In genomic region chr13:99384468-99384867, GRCh38 we compare ENCODE assay signal across 16 cellular contexts.
DNase-seq lines count a peak whose midpoint lies in the region; ATAC-seq lines count a peak whose summit lies in the region.
"Had no signal": no experiment of that assay in that cellular context is flagged by ENCODE, and none has a peak within 500 bp of the region (broad histone marks: within the 10 kb centered on the region; RNA-seq: fewer than 3 reads in every experiment).

No MANE protein-coding gene starts in this region.

- H3K27me3 Mint-ChIP-seq in activated T-cell treated with anti-CD3 and anti-CD28 coated beads, Interleukin-2, amount 50 U/mL, for 24 hours: no peaks in the 10 kb centered on the region
- no peaks in the 10 kb centered on the region for H3K27me3 Mint-ChIP-seq in stimulated activated naive CD8-positive, alpha-beta T cell treated with anti-CD3 and anti-CD28 coated beads, Interleukin-15, amount 100 ng/mL, for 72 hours

- H3K4me1 Mint-ChIP-seq in activated T-cell treated with anti-CD3 and anti-CD28 coated beads, Interleukin-2, amount 50 U/mL, for 24 hours (ENCODE audit: low read depth): peaks cover 95% of the 10 kb centered on the region
- peaks cover 98% of the 10 kb centered on the region for H3K4me1 Mint-ChIP-seq in stimulated activated naive CD8-positive, alpha-beta T cell treated with anti-CD3 and anti-CD28 coated beads, Interleukin-15, amount 100 ng/mL, for 72 hours

- peaks cover 46% of the 10 kb centered on the region for H3K36me3 Mint-ChIP-seq in activated T-cell treated with anti-CD3 and anti-CD28 coated beads, Interleukin-2, amount 50 U/mL, for 24 hours (ENCODE audit: low read depth)
- H3K36me3 Mint-ChIP-seq: natural killer cell had no signal

- peak overlapping the region; percentile 94 for H3K27ac Mint-ChIP-seq in activated T-cell treated with anti-CD3 and anti-CD28 coated beads, Interleukin-2, amount 50 U/mL, for 24 hours
- peak overlapping the region in 1 of 2 donors; percentile 83 for H3K27ac Mint-ChIP-seq in stimulated activated naive CD8-positive, alpha-beta T cell treated with anti-CD3 and anti-CD28 coated beads, Interleukin-15, amount 100 ng/mL, for 72 hours

- peak; percentile 39 for ATAC-seq in stimulated activated naive CD8-positive, alpha-beta T cell treated with anti-CD3 and anti-CD28 coated beads, Interleukin-15, amount 100 ng/mL, for 72 hours
- ATAC-seq: left cardiac atrium, natural killer cell had no signal

- peak overlapping the region; percentile 3 for H3K4me3 Mint-ChIP-seq in activated T-cell treated with anti-CD3 and anti-CD28 coated beads, Interleukin-2, amount 50 U/mL, for 24 hours
- H3K4me3 Mint-ChIP-seq in stimulated activated naive CD8-positive, alpha-beta T cell treated with anti-CD3 and anti-CD28 coated beads, Interleukin-15, amount 100 ng/mL, for 72 hours: peak overlapping the region; percentile 44 to 61
- H3K4me3 Mint-ChIP-seq: natural killer cell had no signal

- H3K9me3 Mint-ChIP-seq in activated T-cell treated with anti-CD3 and anti-CD28 coated beads, Interleukin-2, amount 50 U/mL, for 24 hours: no peaks in the 10 kb centered on the region
- no peaks in the 10 kb centered on the region for H3K9me3 Mint-ChIP-seq in stimulated activated naive CD8-positive, alpha-beta T cell treated with anti-CD3 and anti-CD28 coated beads, Interleukin-15, amount 100 ng/mL, for 72 hours
- H3K9me3 Mint-ChIP-seq: natural killer cell had no signal

- DNase-seq in stimulated activated CD4-positive, alpha-beta T cell treated with anti-CD3 and anti-CD28 coated beads, Interleukin-15, amount 100 ng/mL, for 24 hours: peak; percentile 56
- DNase-seq in stimulated activated CD4-positive, alpha-beta T cell treated with anti-CD3 and anti-CD28 coated beads, Interleukin-4, amount 100 ng/mL, for 1 hour: no peak
- DNase-seq in activated T-cell treated with anti-CD3 and anti-CD28 coated beads, Interleukin-2, amount 50 U/mL, for 24 hours: peak; percentile 56
- peak; percentile 24 for DNase-seq in effector CD8-positive, alpha-beta T cell (lab: John Stamatoyannopoulos, UW)
- DNase-seq in stimulated activated naive CD8-positive, alpha-beta T cell treated with anti-CD3 and anti-CD28 coated beads, Interleukin-15, amount 100 ng/mL, for 72 hours: peak in 1 of 2 donors; percentile 64
- DNase-seq in CD1c-positive myeloid dendritic cell (ENCODE audit: extremely low spot score): no peak
- DNase-seq in activated effector memory CD4-positive, alpha-beta T cell treated with anti-CD3 and anti-CD28 coated beads, Interleukin-2, amount 50 U/mL, for 16 hours: no peak
- no peak for DNase-seq in NCI-H1436 (lab: John Stamatoyannopoulos, UW)
- DNase-seq: Calu3, Karpas-422, left cardiac atrium, natural killer cell, NCI-H1436 treated with DMSO at 0.1 percent for 48 hours, NCI-H345, SHP77 treated with DMSO at 0.1 percent for 48 hours, tibial artery had no signal

Comparison
In these comparisons a context has a peak if more than half of its experiments do, and no peak if none do; other contexts are left out.
1. DNase-seq: peak in stimulated activated CD4-positive, alpha-beta T cell treated with anti-CD3 and anti-CD28 coated beads, Interleukin-15, amount 100 ng/mL, for 24 hours (single experiment), activated T-cell treated with anti-CD3 and anti-CD28 coated beads, Interleukin-2, amount 50 U/mL, for 24 hours (single experiment) and effector CD8-positive, alpha-beta T cell (single experiment); none in stimulated activated CD4-positive, alpha-beta T cell treated with anti-CD3 and anti-CD28 coated beads, Interleukin-4, amount 100 ng/mL, for 1 hour (single experiment), CD1c-positive myeloid dendritic cell (single experiment), activated effector memory CD4-positive, alpha-beta T cell treated with anti-CD3 and anti-CD28 coated beads, Interleukin-2, amount 50 U/mL, for 16 hours (single experiment) and NCI-H1436 (single experiment).